In genomic region chr6:21332077-21332476, GRCh38 we compare ENCODE assay signal across 19 cellular contexts.
DNase-seq lines count a peak whose midpoint lies in the region; ATAC-seq and TF ChIP-seq lines count a peak whose summit lies in the region.
"Had no signal": no experiment of that assay in that cellular context is flagged by ENCODE, and none has a peak within 500 bp of the region (broad histone marks: within the 10 kb centered on the region; RNA-seq: fewer than 3 reads in every experiment).

No MANE protein-coding gene starts in this region.

- H3K36me3 Mint-ChIP-seq in MCF 10A (ENCODE audit: insufficient read depth, unreplicated experiment) = no peaks in the 10 kb centered on the region
- no peaks in the 10 kb centered on the region for H3K36me3 Mint-ChIP-seq in endodermal cell (ENCODE audit: low read depth)
- H3K36me3 Mint-ChIP-seq: CD14-positive monocyte had no signal

- H2AFZ ChIP-seq in mammary epithelial cell (ENCODE audit: low read depth, low read length) = no peak overlapping the region

- H3K27me3 ChIP-seq in mammary epithelial cell (ENCODE audit: insufficient read depth, low read length) (peaks cover 2% of the 10 kb centered on the region), endodermal cell (ENCODE audit: control insufficient read depth, insufficient read depth, low read length, poor library complexity, severe bottlenecking) (no peaks in the 10 kb centered on the region)
- H3K27me3 ChIP-seq: SJSA1 had no signal

- peaks cover 1% of the 10 kb centered on the region for H3K9me3 Mint-ChIP-seq in MCF 10A (ENCODE audit: unreplicated experiment)
- H3K9me3 Mint-ChIP-seq in endodermal cell = no peaks in the 10 kb centered on the region

- H3K9me3 ChIP-seq in mammary epithelial cell (replicated peaks; ENCODE audit: insufficient read depth, low read length) = no peaks in the 10 kb centered on the region
- no peaks in the 10 kb centered on the region for H3K9me3 ChIP-seq in endodermal cell (ENCODE audit: control insufficient read depth, low read length)
- H3K9me3 ChIP-seq: SJSA1 had no signal

- intact Hi-C loops in mammary epithelial cell (cut with micrococcal nuclease) (loop anchor here (1.0 to 5.0 kb wide), 2 partner anchors 257 to 455 kb away; no protein-coding TSS in a partner anchor), MCF 10A (cut with micrococcal nuclease) (loop anchor here (2.0 kb wide), 1 partner anchor 257 kb away; no protein-coding TSS in a partner anchor)

- POLR2A ChIA-PET in MCF 10A (lab: Yijun Ruan, JAX) = no interaction called here

- no peaks in the 10 kb centered on the region for H3K27me3 Mint-ChIP-seq in MCF 10A (ENCODE audit: insufficient read depth, unreplicated experiment)
- no peaks in the 10 kb centered on the region for H3K27me3 Mint-ChIP-seq in endodermal cell (ENCODE audit: insufficient read depth)

- H3K27ac Mint-ChIP-seq in MCF 10A (ENCODE audit: low read depth, unreplicated experiment) (no peak overlapping the region), endodermal cell (no peak overlapping the region)
- H3K27ac Mint-ChIP-seq: CD14-positive monocyte had no signal

- H3K4me3 Mint-ChIP-seq in MCF 10A (ENCODE audit: unreplicated experiment) (no peak overlapping the region), endodermal cell (no peak overlapping the region)
- H3K4me3 Mint-ChIP-seq: CD14-positive monocyte had no signal

- H3K9ac ChIP-seq in mammary epithelial cell (ENCODE audit: insufficient read depth, low read length) (no peak overlapping the region), endodermal cell (ENCODE audit: extremely low read depth, low read length, poor library complexity, severe bottlenecking) (no peak overlapping the region)

- TF ChIP-seq CTCF in mammary epithelial cell (conservative IDR thresholded peaks at IDR 0.05 in 1 of 2, IDR thresholded peaks at IDR 0.05 in 1 of 2; ENCODE audit: extremely low read depth in 1 of 2, insufficient read depth in 1 of 2, low read depth in 1 of 2, low read length in 2 of 2) = peak; percentile 9 to 34
- no peak for TF ChIP-seq CTCF in MCF 10A (IDR thresholded peaks at IDR 0.05; ENCODE audit: unreplicated experiment)
- TF ChIP-seq CTCF in endodermal cell (conservative IDR thresholded peaks at IDR 0.05) = peak; percentile 46

- dilution Hi-C loops in mammary epithelial cell (cut with HindIII; ENCODE audit: low sequenced_read_pairs) = no loop called here

- no peaks in the 10 kb centered on the region for H3K79me2 ChIP-seq in mammary epithelial cell (ENCODE audit: insufficient read depth, low read length)

- no peak overlapping the region for H3K4me2 ChIP-seq in mammary epithelial cell (ENCODE audit: insufficient read depth, low read depth, low read length)

- H4K20me1 ChIP-seq in mammary epithelial cell (ENCODE audit: insufficient read depth, low read length) = no peaks in the 10 kb centered on the region

- H3K27ac ChIP-seq in mammary epithelial cell (ENCODE audit: insufficient read depth, low read depth, low read length) = no peak overlapping the region
- H3K27ac ChIP-seq in endodermal cell (ENCODE audit: low read depth, low read length) = no peak overlapping the region
- H3K27ac ChIP-seq: RWPE1, SJSA1 had no signal

- H3K36me3 ChIP-seq in mammary epithelial cell (ENCODE audit: insufficient read depth, low read length) = no peaks in the 10 kb centered on the region
- no peaks in the 10 kb centered on the region for H3K36me3 ChIP-seq in endodermal cell (ENCODE audit: control insufficient read depth, insufficient read depth, low read length)
- H3K36me3 ChIP-seq: SJSA1 had no signal

- H3K4me1 Mint-ChIP-seq in MCF 10A (ENCODE audit: insufficient read depth, unreplicated experiment) (no peaks in the 10 kb centered on the region), endodermal cell (peaks cover 23% of the 10 kb centered on the region)
- H3K4me1 Mint-ChIP-seq: CD14-positive monocyte had no signal

- in situ Hi-C loops in mammary epithelial cell (cut with MboI; ENCODE audit: low sequenced_read_pairs in 2 of 2) = no loop called here

- BruUV-seq in mammary epithelial cell (replicated peaks; lab: Mats Ljungman, UMichigan) (no TSS peak), MCF 10A (replicated peaks; lab: Mats Ljungman, UMichigan) (no TSS peak)

- no peak for ATAC-seq in GM19035 (IDR thresholded peaks at IDR 0.05; ENCODE audit: unreplicated experiment)

- DNase-seq in mammary epithelial cell (no peak), MCF 10A (ENCODE audit: unreplicated experiment) (no peak), SW480 (ENCODE audit: low spot score) (peak; percentile 54), endodermal cell (no peak), AG08396 (ENCODE audit: low spot score) (no peak), iPS-NIHi11 (ENCODE audit: low spot score) (no peak)
- no peak for DNase-seq in stimulated activated CD4-positive, alpha-beta T cell treated with anti-CD3 and anti-CD28 coated beads, Interleukin-2, amount 100 ng/mL, for 24 hours
- DNase-seq: HCEC 1CT, KBM-7, NCI-H1092, NCI-H1694 treated with DMSO at 0.1 percent for 48 hours, NCI-H2107, NCI-H226, NCI-H524 treated with DMSO at 0.1 percent for 48 hours, OCI-M1 had no signal

- no peaks in the 10 kb centered on the region for H3K4me1 ChIP-seq in mammary epithelial cell (ENCODE audit: insufficient read depth, low read length)
- H3K4me1 ChIP-seq in endodermal cell (ENCODE audit: control insufficient read depth, insufficient read depth, low read length) = peaks cover 5% of the 10 kb centered on the region
- H3K4me1 ChIP-seq: SJSA1 had no signal

- CTCF ChIA-PET in mammary epithelial cell (lab: Charles Lee; ENCODE audit: low non-redundant PET) (interaction anchor here (0.6 to 0.7 kb wide), 2 partner anchors 768 to 781 kb away, joined by 3 to 4 read pairs; no protein-coding TSS in a partner anchor), MCF 10A (lab: Yijun Ruan, JAX) (interaction anchor here (0.7 kb wide), 2 partner anchors 37 to 195 kb away, joined by 3 to 4 read pairs; no protein-coding TSS in a partner anchor)

- WGBS in mammary epithelial cell (ENCODE audit: low coverage, missing lambda C conversion rate) = 63% methylated on average over 5 of the region's 5 CpGs
- WGBS in endodermal cell (ENCODE audit: insufficient coverage in 1 of 2, insufficient read length in 1 of 2), 2 experiments = 85 to 87% methylated on average over 3 to 5 of the region's 5 CpGs

- H3K4me3 ChIP-seq in mammary epithelial cell (replicated peaks in 1 of 3; ENCODE audit: insufficient read depth in 1 of 3, low read depth in 2 of 3, low read length in 3 of 3) (no peak overlapping the region), endodermal cell (ENCODE audit: low read length) (no peak overlapping the region)
- H3K4me3 ChIP-seq: SJSA1 had no signal
